Comparison of ENCODE assay signal across 16 cellular contexts in genomic region chr10:118809372-118809695, GRCh38.
"Had no signal": no experiment of that assay in that cellular context is flagged by ENCODE, and none has a peak within 500 bp of the region (broad histone marks: within the 10 kb centered on the region; RNA-seq: fewer than 3 reads in every experiment).

No MANE protein-coding gene starts in this region.

- H3K36me3 Mint-ChIP-seq: activated CD8-positive, alpha-beta memory T cell treated with anti-CD3 and anti-CD28 coated beads, Interleukin-2, amount 10 ng/mL, durations not matched to agents 7 days and 5 days; activated naive CD4-positive, alpha-beta T cell treated with anti-CD3 and anti-CD28 coated beads, Interleukin-2, amount 50 U/mL, for 72 hours; memory B cell; natural killer cell treated with Interleukin-12 subunit alpha and Interleukin-12 subunit beta and Interleukin-15 and Interleukin-18, amount 100 ng/mL, for 72 hours had no signal

- H3K27me3 ChIP-seq: body of pancreas, tibial nerve had no signal

- H3K27ac ChIP-seq: body of pancreas, skin epidermis, tibial nerve had no signal

- H3K36me3 ChIP-seq: tibial nerve had no signal

- H3K4me1 Mint-ChIP-seq: activated CD8-positive, alpha-beta memory T cell treated with anti-CD3 and anti-CD28 coated beads, Interleukin-2, amount 10 ng/mL, durations not matched to agents 7 days and 5 days; memory B cell had no signal

- H3K9me3 Mint-ChIP-seq: activated naive CD4-positive, alpha-beta T cell treated with anti-CD3 and anti-CD28 coated beads, Interleukin-2, amount 50 U/mL, for 72 hours; activated T-cell treated with anti-CD3 and anti-CD28 coated beads, Interleukin-2, amount 50 U/mL, for 4 hours; memory B cell; natural killer cell treated with Interleukin-12 subunit alpha and Interleukin-12 subunit beta and Interleukin-15 and Interleukin-18, amount 100 ng/mL, for 72 hours had no signal

- H3K4me3 ChIP-seq: body of pancreas, skin epidermis, tibial nerve had no signal

- H3K4me3 Mint-ChIP-seq: activated CD8-positive, alpha-beta memory T cell treated with anti-CD3 and anti-CD28 coated beads, Interleukin-2, amount 10 ng/mL, durations not matched to agents 7 days and 5 days; activated T-cell treated with anti-CD3 and anti-CD28 coated beads, Interleukin-2, amount 50 U/mL, for 4 hours; memory B cell; natural killer cell treated with Interleukin-12 subunit alpha and Interleukin-12 subunit beta and Interleukin-15 and Interleukin-18, amount 100 ng/mL, for 72 hours had no signal

- H3K27ac Mint-ChIP-seq: activated CD8-positive, alpha-beta memory T cell treated with anti-CD3 and anti-CD28 coated beads, Interleukin-2, amount 10 ng/mL, durations not matched to agents 7 days and 5 days; memory B cell; natural killer cell treated with Interleukin-12 subunit alpha and Interleukin-12 subunit beta and Interleukin-15 and Interleukin-18, amount 100 ng/mL, for 72 hours had no signal

- DNase-seq: activated CD4-positive, alpha-beta T cell treated with anti-CD3 and anti-CD28 coated beads for 1 hour; activated CD4-positive, alpha-beta T cell treated with anti-CD3 and anti-CD28 coated beads, Interleukin-2, amount 50 U/mL, for 48 hours; activated CD8-positive, alpha-beta memory T cell treated with anti-CD3 and anti-CD28 coated beads, Interleukin-2, amount 10 ng/mL, durations not matched to agents 7 days and 5 days; activated effector memory CD4-positive, alpha-beta T cell treated with anti-CD3 and anti-CD28 coated beads, Interleukin-2, amount 50 U/mL, for 16 hours; activated T-cell treated with anti-CD3 and anti-CD28 coated beads, Interleukin-2, amount 50 U/mL, for 4 hours; amniotic stem cell; body of pancreas; erythroblast; SK-N-SH; stimulated activated CD4-positive, alpha-beta T cell treated with anti-CD3 and anti-CD28 coated beads, Interleukin-4, amount 100 ng/mL, for 4 hours; T-helper 2 cell had no signal

- ATAC-seq: activated CD8-positive, alpha-beta memory T cell treated with anti-CD3 and anti-CD28 coated beads, Interleukin-2, amount 10 ng/mL, durations not matched to agents 7 days and 5 days; activated naive CD4-positive, alpha-beta T cell treated with anti-CD3 and anti-CD28 coated beads, Interleukin-2, amount 50 U/mL, for 72 hours; activated T-cell treated with anti-CD3 and anti-CD28 coated beads, Interleukin-2, amount 50 U/mL, for 4 hours; body of pancreas; natural killer cell treated with Interleukin-12 subunit alpha and Interleukin-12 subunit beta and Interleukin-15 and Interleukin-18, amount 100 ng/mL, for 72 hours had no signal

- H3K9me3 ChIP-seq: body of pancreas, SK-N-SH, tibial nerve had no signal

- H3K4me1 ChIP-seq: body of pancreas, tibial nerve had no signal

- H3K27me3 Mint-ChIP-seq: activated CD8-positive, alpha-beta memory T cell treated with anti-CD3 and anti-CD28 coated beads, Interleukin-2, amount 10 ng/mL, durations not matched to agents 7 days and 5 days had no signal
